ENCODE assay signal across 1 cellular context in the genomic region with DNA sequence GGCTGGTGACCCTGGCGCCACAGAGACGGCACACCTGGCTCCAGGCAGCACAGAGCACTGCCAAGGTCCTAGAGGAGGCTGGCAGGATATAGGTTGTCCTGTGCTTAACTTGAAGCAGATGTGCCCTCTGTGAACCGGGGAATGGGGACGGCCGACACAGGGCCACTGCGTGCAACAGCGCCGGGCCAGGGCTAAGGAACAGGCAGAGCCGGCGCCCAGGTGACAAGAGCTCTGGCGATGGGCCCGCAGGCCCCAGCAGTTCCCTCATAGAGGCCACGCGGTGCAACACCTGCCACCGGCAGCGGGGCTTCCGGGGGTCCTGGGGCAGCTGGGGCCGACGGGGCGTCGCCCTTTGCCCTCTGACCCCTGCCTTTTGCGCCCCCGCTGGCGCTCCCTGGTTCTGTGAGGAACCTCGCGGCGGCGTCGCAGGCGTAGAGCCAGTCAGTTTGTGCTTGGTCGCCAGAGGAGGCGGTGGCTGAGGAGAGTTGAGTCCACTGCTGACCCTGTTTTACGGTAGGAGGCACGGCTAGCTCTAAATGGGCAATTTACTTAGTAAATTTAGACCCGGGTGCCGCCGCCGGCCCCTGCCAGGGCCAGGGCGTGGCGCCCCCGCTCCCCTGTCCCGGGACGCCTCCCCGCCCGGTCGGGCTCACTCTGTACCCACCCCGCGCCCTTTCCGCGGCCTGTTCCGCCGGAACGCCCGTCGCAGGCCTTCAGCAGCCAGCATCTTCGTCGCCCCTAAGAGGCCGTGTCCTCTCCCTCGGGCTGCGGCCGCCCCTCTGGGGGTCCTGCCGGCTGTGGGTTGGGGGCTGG.
TF ChIP-seq lines count a peak whose summit lies in the region.

A gene with protein sequence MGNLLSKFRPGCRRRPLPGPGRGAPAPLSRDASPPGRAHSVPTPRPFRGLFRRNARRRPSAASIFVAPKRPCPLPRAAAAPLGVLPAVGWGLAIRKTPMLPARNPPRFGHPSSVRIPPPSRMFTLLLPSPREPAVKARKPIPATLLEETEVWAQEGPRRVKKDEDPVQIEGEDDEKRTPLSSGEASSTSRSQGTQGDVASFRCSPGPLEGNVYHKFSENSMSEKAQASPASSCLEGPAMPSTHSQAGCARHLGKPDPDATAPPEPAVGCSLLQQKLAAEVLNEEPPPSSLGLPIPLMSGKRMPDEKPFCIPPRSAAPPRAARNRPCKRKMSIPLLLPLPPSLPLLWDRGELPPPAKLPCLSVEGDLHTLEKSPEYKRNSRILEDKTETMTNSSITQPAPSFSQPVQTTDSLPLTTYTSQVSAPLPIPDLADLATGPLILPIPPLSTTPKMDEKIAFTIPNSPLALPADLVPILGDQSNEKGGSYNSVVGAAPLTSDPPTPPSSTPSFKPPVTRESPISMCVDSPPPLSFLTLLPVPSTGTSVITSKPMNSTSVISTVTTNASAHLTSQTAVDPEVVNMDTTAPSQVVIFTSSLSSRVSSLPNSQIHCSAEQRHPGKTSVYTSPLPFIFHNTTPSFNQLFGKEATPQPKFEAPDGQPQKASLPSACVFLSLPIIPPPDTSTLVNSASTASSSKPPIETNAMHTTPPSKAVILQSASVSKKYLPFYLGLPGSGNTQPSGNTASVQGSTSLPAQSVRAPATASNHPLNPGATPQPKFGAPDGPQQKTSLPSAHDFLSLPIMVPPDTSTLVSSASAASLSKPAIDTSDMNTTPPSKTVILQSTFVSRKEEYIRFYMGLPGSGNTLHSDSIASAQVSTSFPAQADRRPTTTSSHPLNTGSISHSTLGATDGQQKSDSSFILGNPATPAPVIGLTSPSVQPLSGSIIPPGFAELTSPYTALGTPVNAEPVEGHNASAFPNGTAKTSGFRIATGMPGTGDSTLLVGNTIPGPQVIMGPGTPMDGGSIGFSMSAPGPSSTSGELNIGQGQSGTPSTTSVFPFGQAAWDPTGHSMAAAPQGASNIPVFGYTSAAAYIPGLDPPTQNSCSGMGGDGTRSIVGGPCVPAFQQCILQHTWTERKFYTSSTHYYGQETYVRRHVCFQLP (plus strand): TSS at position 444 of the 813 bp plus-strand sequence. CDS start 93 bp downstream, at position 537.

TF ChIP-seq in GM23338, 12 proteins besides CTCF, POLR2A, EP300 and RAD21 (continued from another document):
- TF ChIP-seq, protein P1, sequence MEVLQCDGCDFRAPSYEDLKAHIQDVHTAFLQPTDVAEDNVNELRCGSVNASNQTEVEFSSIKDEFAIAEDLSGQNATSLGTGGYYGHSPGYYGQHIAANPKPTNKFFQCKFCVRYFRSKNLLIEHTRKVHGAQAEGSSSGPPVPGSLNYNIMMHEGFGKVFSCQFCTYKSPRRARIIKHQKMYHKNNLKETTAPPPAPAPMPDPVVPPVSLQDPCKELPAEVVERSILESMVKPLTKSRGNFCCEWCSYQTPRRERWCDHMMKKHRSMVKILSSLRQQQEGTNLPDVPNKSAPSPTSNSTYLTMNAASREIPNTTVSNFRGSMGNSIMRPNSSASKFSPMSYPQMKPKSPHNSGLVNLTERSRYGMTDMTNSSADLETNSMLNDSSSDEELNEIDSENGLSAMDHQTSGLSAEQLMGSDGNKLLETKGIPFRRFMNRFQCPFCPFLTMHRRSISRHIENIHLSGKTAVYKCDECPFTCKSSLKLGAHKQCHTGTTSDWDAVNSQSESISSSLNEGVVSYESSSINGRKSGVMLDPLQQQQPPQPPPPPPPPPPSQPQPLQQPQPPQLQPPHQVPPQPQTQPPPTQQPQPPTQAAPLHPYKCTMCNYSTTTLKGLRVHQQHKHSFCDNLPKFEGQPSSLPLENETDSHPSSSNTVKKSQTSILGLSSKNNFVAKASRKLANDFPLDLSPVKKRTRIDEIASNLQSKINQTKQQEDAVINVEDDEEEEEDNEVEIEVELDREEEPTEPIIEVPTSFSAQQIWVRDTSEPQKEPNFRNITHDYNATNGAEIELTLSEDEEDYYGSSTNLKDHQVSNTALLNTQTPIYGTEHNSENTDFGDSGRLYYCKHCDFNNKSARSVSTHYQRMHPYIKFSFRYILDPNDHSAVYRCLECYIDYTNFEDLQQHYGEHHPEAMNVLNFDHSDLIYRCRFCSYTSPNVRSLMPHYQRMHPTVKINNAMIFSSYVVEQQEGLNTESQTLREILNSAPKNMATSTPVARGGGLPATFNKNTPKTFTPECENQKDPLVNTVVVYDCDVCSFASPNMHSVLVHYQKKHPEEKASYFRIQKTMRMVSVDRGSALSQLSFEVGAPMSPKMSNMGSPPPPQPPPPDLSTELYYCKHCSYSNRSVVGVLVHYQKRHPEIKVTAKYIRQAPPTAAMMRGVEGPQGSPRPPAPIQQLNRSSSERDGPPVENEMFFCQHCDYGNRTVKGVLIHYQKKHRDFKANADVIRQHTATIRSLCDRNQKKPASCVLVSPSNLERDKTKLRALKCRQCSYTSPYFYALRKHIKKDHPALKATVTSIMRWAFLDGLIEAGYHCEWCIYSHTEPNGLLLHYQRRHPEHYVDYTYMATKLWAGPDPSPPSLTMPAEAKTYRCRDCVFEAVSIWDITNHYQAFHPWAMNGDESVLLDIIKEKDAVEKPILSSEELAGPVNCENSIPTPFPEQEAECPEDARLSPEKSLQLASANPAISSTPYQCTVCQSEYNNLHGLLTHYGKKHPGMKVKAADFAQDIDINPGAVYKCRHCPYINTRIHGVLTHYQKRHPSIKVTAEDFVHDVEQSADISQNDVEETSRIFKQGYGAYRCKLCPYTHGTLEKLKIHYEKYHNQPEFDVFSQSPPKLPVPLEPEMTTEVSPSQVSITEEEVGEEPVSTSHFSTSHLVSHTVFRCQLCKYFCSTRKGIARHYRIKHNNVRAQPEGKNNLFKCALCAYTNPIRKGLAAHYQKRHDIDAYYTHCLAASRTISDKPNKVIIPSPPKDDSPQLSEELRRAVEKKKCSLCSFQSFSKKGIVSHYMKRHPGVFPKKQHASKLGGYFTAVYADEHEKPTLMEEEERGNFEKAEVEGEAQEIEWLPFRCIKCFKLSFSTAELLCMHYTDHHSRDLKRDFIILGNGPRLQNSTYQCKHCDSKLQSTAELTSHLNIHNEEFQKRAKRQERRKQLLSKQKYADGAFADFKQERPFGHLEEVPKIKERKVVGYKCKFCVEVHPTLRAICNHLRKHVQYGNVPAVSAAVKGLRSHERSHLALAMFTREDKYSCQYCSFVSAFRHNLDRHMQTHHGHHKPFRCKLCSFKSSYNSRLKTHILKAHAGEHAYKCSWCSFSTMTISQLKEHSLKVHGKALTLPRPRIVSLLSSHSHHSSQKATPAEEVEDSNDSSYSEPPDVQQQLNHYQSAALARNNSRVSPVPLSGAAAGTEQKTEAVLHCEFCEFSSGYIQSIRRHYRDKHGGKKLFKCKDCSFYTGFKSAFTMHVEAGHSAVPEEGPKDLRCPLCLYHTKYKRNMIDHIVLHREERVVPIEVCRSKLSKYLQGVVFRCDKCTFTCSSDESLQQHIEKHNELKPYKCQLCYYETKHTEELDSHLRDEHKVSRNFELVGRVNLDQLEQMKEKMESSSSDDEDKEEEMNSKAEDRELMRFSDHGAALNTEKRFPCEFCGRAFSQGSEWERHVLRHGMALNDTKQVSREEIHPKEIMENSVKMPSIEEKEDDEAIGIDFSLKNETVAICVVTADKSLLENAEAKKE (CRISPR knock-in tag; IDR thresholded peaks at IDR 0.05), result no peak
- TF ChIP-seq, protein P2, sequence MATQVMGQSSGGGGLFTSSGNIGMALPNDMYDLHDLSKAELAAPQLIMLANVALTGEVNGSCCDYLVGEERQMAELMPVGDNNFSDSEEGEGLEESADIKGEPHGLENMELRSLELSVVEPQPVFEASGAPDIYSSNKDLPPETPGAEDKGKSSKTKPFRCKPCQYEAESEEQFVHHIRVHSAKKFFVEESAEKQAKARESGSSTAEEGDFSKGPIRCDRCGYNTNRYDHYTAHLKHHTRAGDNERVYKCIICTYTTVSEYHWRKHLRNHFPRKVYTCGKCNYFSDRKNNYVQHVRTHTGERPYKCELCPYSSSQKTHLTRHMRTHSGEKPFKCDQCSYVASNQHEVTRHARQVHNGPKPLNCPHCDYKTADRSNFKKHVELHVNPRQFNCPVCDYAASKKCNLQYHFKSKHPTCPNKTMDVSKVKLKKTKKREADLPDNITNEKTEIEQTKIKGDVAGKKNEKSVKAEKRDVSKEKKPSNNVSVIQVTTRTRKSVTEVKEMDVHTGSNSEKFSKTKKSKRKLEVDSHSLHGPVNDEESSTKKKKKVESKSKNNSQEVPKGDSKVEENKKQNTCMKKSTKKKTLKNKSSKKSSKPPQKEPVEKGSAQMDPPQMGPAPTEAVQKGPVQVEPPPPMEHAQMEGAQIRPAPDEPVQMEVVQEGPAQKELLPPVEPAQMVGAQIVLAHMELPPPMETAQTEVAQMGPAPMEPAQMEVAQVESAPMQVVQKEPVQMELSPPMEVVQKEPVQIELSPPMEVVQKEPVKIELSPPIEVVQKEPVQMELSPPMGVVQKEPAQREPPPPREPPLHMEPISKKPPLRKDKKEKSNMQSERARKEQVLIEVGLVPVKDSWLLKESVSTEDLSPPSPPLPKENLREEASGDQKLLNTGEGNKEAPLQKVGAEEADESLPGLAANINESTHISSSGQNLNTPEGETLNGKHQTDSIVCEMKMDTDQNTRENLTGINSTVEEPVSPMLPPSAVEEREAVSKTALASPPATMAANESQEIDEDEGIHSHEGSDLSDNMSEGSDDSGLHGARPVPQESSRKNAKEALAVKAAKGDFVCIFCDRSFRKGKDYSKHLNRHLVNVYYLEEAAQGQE (IDR thresholded peaks at IDR 0.05; ENCODE audit: unreplicated experiment), result no peak
- TF ChIP-seq, protein P3, sequence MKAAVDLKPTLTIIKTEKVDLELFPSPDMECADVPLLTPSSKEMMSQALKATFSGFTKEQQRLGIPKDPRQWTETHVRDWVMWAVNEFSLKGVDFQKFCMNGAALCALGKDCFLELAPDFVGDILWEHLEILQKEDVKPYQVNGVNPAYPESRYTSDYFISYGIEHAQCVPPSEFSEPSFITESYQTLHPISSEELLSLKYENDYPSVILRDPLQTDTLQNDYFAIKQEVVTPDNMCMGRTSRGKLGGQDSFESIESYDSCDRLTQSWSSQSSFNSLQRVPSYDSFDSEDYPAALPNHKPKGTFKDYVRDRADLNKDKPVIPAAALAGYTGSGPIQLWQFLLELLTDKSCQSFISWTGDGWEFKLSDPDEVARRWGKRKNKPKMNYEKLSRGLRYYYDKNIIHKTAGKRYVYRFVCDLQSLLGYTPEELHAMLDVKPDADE (IDR thresholded peaks at IDR 0.05), result no peak
- TF ChIP-seq ZNF331 (CRISPR knock-in tag; IDR thresholded peaks at IDR 0.05; ENCODE audit: low read depth) (no peak), JUNB (IDR thresholded peaks at IDR 0.05; ENCODE audit: unreplicated experiment) (no peak)
